Comparison of ENCODE assay signal across 6 cellular contexts in the genomic region with DNA sequence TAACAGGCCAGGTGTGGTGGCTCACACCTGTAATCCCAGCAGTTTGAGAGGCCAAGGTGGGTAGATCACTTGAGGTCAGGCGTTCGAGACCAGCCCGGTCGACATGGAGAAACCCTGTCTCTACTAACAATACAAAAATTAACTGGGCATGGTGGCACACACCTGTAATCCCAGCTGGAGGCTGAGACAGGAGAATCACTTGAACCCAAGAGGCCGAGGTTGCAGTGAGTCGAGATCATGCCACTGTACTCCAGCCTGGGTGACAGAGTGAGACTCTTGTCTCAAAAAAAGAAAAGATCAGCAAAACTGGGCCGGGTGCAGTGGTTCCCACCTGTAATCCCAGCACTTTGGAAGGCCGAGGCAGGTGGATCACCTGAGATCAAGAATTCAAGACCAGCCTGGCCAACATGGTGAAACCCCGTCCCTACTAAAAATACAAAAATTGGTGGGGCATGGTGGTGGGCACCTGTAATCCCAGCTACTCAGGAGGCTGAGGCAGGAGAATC. TPM values are rescaled to one million over a fixed set of nuclear protein-coding genes. Genes with fewer than 3 reads are reported as not detected.
"Had no signal": no experiment of that assay in that cellular context is flagged by ENCODE, and none has a peak within 500 bp of the region (broad histone marks: within the 10 kb centered on the region; RNA-seq: fewer than 3 reads in every experiment).

No MANE protein-coding gene starts in this region.

RNA-seq across cellular contexts. Expression of a gene that starts 11.4 kb away (rescaled TPM):
- total RNA-seq: NCI-H460, Peyer's patch, Right ventricle myocardium inferior, RPMI7951 had no signal

RNA-seq across cellular contexts. Expression of a gene that starts 17.7 kb away (rescaled TPM):
- total RNA-seq: Right ventricle myocardium inferior, RPMI7951, SJCRH30 had no signal

RNA-seq across cellular contexts. Expression of a gene that starts 27.1 kb away (rescaled TPM):
- total RNA-seq: NCI-H460, PC-9, Peyer's patch, Right ventricle myocardium inferior, RPMI7951, SJCRH30 had no signal

RNA-seq across cellular contexts. Expression of a gene that starts 50.8 kb away (rescaled TPM):
- total RNA-seq: NCI-H460, RPMI7951 had no signal
